13 cellular contexts compared by ENCODE assay signal in the genomic region with DNA sequence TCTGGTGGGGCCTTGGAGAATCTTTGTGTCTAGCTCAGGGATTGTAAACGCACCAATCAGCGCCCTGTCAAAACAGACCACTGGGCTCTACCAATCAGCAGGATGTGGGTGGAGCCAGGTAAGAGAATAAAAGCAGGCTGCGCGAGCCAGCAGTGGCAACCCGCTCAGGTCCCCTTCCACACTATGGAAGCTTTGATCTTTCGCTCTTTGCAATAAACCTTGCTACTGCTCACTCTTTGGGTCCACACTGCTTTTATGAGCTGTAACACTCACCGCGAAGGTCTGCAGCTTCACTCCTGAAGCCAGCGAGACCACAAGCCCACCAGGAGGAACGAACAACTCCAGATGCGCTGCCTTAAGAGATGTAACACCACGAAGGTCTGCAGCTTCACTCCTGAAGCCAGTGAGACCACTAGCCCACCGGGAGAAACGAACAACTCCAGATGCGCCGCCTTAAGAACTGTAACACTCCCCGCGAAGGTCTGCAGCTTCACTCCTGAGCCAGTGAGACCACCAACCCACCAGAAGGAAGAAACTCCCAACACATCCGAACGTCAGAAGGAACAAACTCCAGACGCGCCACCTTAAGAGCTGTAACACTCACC. TPM values are rescaled to one million over a fixed set of nuclear protein-coding genes. Genes with fewer than 3 reads are reported as not detected.
DNase-seq lines count a peak whose midpoint lies in the region; ATAC-seq, FAIRE-seq and TF ChIP-seq lines count a peak whose summit lies in the region.
"Not testable (repeated sequence)": the region's sequence is repeated elsewhere in the genome, so short reads cannot be mapped to it uniquely, and the experiment has no call there.
"Had no signal": no experiment of that assay in that cellular context is flagged by ENCODE, and none has a peak within 500 bp of the region (broad histone marks: within the 10 kb centered on the region; RNA-seq: fewer than 3 reads in every experiment).

No MANE protein-coding gene starts in this region.

- intact Hi-C loops in activated CD4-positive, alpha-beta T cell treated with anti-CD3 and anti-CD28 coated beads, Interleukin-2, amount 10 ng/mL, durations not matched to agents 24 days and 14 days (cut with micrococcal nuclease); dendritic cell treated with granulocyte-macrophage colony-stimulating factor and Interleukin-4, amounts not matched to agents 40 ng/mL and 50 ng/mL, for 4 days (cut with micrococcal nuclease); HepG2 (cut with micrococcal nuclease; ENCODE audit: unreplicated experiment): not testable (repeated sequence)

- not testable (repeated sequence) for H3K79me2 ChIP-seq in HepG2 (ENCODE audit: insufficient read depth, low read length)

- not testable (repeated sequence) for H3K9me3 ChIP-seq in HepG2 (ENCODE audit: low read length)

- H3K27me3 Mint-ChIP-seq in activated CD4-positive, alpha-beta T cell treated with anti-CD3 and anti-CD28 coated beads, Interleukin-2, amount 10 ng/mL, durations not matched to agents 24 days and 14 days: peaks cover 30% of the 10 kb centered on the region
- peaks cover 50% of the 10 kb centered on the region for H3K27me3 Mint-ChIP-seq in dendritic cell treated with granulocyte-macrophage colony-stimulating factor and Interleukin-4, amounts not matched to agents 40 ng/mL and 50 ng/mL, for 4 days
- H3K27me3 Mint-ChIP-seq in neural crest cell (ENCODE audit: low read depth): peaks cover 22% of the 10 kb centered on the region
- peaks cover 34 to 52% of the 10 kb centered on the region in 2 donors for H3K27me3 Mint-ChIP-seq in stimulated activated naive B cell treated with anti-CD40 and anti-IgM and Interleukin-4, amounts not matched to agents 10 μg/mL and 1 μg/mL and 100 μg/mL, for 72 hours

- not testable (repeated sequence) for TF ChIP-seq EP300 in HepG2 (IDR thresholded peaks at IDR 0.05; ENCODE audit: low read depth in 2 of 2, low read length in 2 of 2); HepG2 (CRISPR knock-in tag; IDR thresholded peaks at IDR 0.05; ENCODE audit: borderline replicate concordance)

- not testable (repeated sequence) for H3K4me3 Mint-ChIP-seq in activated CD4-positive, alpha-beta T cell treated with anti-CD3 and anti-CD28 coated beads, Interleukin-2, amount 10 ng/mL, durations not matched to agents 24 days and 14 days; dendritic cell treated with granulocyte-macrophage colony-stimulating factor and Interleukin-4, amounts not matched to agents 40 ng/mL and 50 ng/mL, for 4 days; neural crest cell; stimulated activated naive B cell treated with anti-CD40 and anti-IgM and Interleukin-4, amounts not matched to agents 10 μg/mL and 1 μg/mL and 100 μg/mL, for 72 hours

- not testable (repeated sequence) for H3K36me3 ChIP-seq in HepG2 (replicated peaks in 1 of 2; ENCODE audit: control insufficient read depth in 1 of 2, insufficient read depth in 2 of 2, low read length in 2 of 2)

- ATAC-seq in HepG2; stimulated activated naive B cell treated with anti-CD40 and anti-IgM and Interleukin-4, amounts not matched to agents 10 μg/mL and 1 μg/mL and 100 μg/mL, for 72 hours (replicated peaks): not testable (repeated sequence)

- DNase-seq in activated CD4-positive, alpha-beta T cell treated with anti-CD3 and anti-CD28 coated beads, Interleukin-2, amount 10 ng/mL, durations not matched to agents 24 days and 14 days: peak; percentile 30
- not testable (repeated sequence) for DNase-seq in HepG2 (ENCODE audit: low spot score); neural crest cell (ENCODE audit: low read depth, low spot score); stimulated activated naive B cell treated with anti-CD40 and anti-IgM and Interleukin-4, amounts not matched to agents 10 μg/mL and 1 μg/mL and 100 μg/mL, for 72 hours

- not testable (repeated sequence) for TF ChIP-seq RAD21 in HepG2 (CRISPR knock-in tag; IDR thresholded peaks at IDR 0.05)

- not testable (repeated sequence) for H3K4me2 ChIP-seq in HepG2 (ENCODE audit: low read depth, low read length)

- H3K27me3 ChIP-seq in HepG2 (ENCODE audit: control insufficient read depth in 1 of 2, insufficient read depth in 2 of 2, low read length in 2 of 2): peaks cover 0 to 22% of the 10 kb centered on the region in 2 experiments; a peak in 3 of 5 replicates

- H3K27ac Mint-ChIP-seq in activated CD4-positive, alpha-beta T cell treated with anti-CD3 and anti-CD28 coated beads, Interleukin-2, amount 10 ng/mL, durations not matched to agents 24 days and 14 days: not testable (repeated sequence)
- peak overlapping the region; percentile 70 for H3K27ac Mint-ChIP-seq in dendritic cell treated with granulocyte-macrophage colony-stimulating factor and Interleukin-4, amounts not matched to agents 40 ng/mL and 50 ng/mL, for 4 days
- H3K27ac Mint-ChIP-seq in neural crest cell (ENCODE audit: unreplicated experiment): peak overlapping the region; percentile 15
- H3K27ac Mint-ChIP-seq in stimulated activated naive B cell treated with anti-CD40 and anti-IgM and Interleukin-4, amounts not matched to agents 10 μg/mL and 1 μg/mL and 100 μg/mL, for 72 hours: peak overlapping the region; percentile 84

- 82% methylated on average over 20 of the region's 22 CpGs for WGBS in HepG2 (ENCODE audit: low lambda C conversion rate)

- not testable (repeated sequence) for H3K9ac ChIP-seq in HepG2 (ENCODE audit: insufficient read depth, low read depth, low read length)

- H3K9me3 Mint-ChIP-seq in activated CD4-positive, alpha-beta T cell treated with anti-CD3 and anti-CD28 coated beads, Interleukin-2, amount 10 ng/mL, durations not matched to agents 24 days and 14 days; dendritic cell treated with granulocyte-macrophage colony-stimulating factor and Interleukin-4, amounts not matched to agents 40 ng/mL and 50 ng/mL, for 4 days; neural crest cell; stimulated activated naive B cell treated with anti-CD40 and anti-IgM and Interleukin-4, amounts not matched to agents 10 μg/mL and 1 μg/mL and 100 μg/mL, for 72 hours: not testable (repeated sequence)

- not testable (repeated sequence) for BruUV-seq in HepG2 (replicated peaks; lab: Mats Ljungman, UMichigan)

- in situ Hi-C loops in HepG2 (cut with HindIII; ENCODE audit: extremely low pct_ligation_motif_present, low pct_unique_long_range_greater_than_20kb): not testable (repeated sequence)

- not testable (repeated sequence) for H3K4me1 ChIP-seq in HepG2 (ENCODE audit: insufficient read depth, low read length)

- not testable (repeated sequence) for H3K36me3 Mint-ChIP-seq in activated CD4-positive, alpha-beta T cell treated with anti-CD3 and anti-CD28 coated beads, Interleukin-2, amount 10 ng/mL, durations not matched to agents 24 days and 14 days (ENCODE audit: low read depth); dendritic cell treated with granulocyte-macrophage colony-stimulating factor and Interleukin-4, amounts not matched to agents 40 ng/mL and 50 ng/mL, for 4 days (ENCODE audit: low read depth); neural crest cell (ENCODE audit: low read depth); stimulated activated naive B cell treated with anti-CD40 and anti-IgM and Interleukin-4, amounts not matched to agents 10 μg/mL and 1 μg/mL and 100 μg/mL, for 72 hours

- FAIRE-seq in HepG2 (lab: Jason Lieb, UNC): not testable (repeated sequence)

- POLR2A ChIA-PET in HepG2 (lab: Yijun Ruan, JAX): not testable (repeated sequence)

- not testable (repeated sequence) for H2AFZ ChIP-seq in HepG2 (ENCODE audit: low read length)

- H3K4me1 Mint-ChIP-seq in activated CD4-positive, alpha-beta T cell treated with anti-CD3 and anti-CD28 coated beads, Interleukin-2, amount 10 ng/mL, durations not matched to agents 24 days and 14 days: peaks cover 13% of the 10 kb centered on the region
- H3K4me1 Mint-ChIP-seq in dendritic cell treated with granulocyte-macrophage colony-stimulating factor and Interleukin-4, amounts not matched to agents 40 ng/mL and 50 ng/mL, for 4 days (ENCODE audit: low read depth): peaks cover 15% of the 10 kb centered on the region
- not testable (repeated sequence) for H3K4me1 Mint-ChIP-seq in neural crest cell
- peaks cover 13 to 21% of the 10 kb centered on the region in 2 donors for H3K4me1 Mint-ChIP-seq in stimulated activated naive B cell treated with anti-CD40 and anti-IgM and Interleukin-4, amounts not matched to agents 10 μg/mL and 1 μg/mL and 100 μg/mL, for 72 hours

- H3K4me3 ChIP-seq in HepG2 (replicated peaks in 1 of 3; ENCODE audit: insufficient read depth in 1 of 3, low read depth in 2 of 3, low read length in 3 of 3): not testable (repeated sequence)

- TF ChIP-seq POLR2A in HepG2 (IDR thresholded peaks at IDR 0.05; ENCODE audit: insufficient read depth in 1 of 2, low read depth in 2 of 2, low read length in 2 of 2): not testable (repeated sequence)

- not testable (repeated sequence) for H4K20me1 ChIP-seq in HepG2 (ENCODE audit: insufficient read depth, low read length)

- CTCF ChIA-PET in HepG2 (lab: Yijun Ruan, JAX; ENCODE audit: low intra/inter-chr PET ratio, low total read pairs): not testable (repeated sequence)

- not testable (repeated sequence) for H3K27ac ChIP-seq in HepG2 (ENCODE audit: extremely low read length, insufficient read depth, low read length)

- not testable (repeated sequence) for TF ChIP-seq CTCF in HepG2 (CRISPR knock-in tag; IDR thresholded peaks at IDR 0.05); neural crest cell (conservative IDR thresholded peaks at IDR 0.05)

RNA-seq across cellular contexts. Expression of a gene that starts 2.3 kb away (rescaled TPM):
- not detected in 2 replicates for total RNA-seq in activated CD4-positive, alpha-beta T cell treated with anti-CD3 and anti-CD28 coated beads, Interleukin-2, amount 10 ng/mL, durations not matched to agents 24 days and 14 days
- not detected in 2 replicates for total RNA-seq in HepG2 (2016; rRNA removed; fragmentation: Illumina TruSeq; extraction: Trizol)
- total RNA-seq in HepG2 (2016; cell fraction: cytosol; rRNA removed; fragmentation: Illumina TruSeq; extraction: Trizol; ENCODE audit: low read depth): not detected in 2 replicates
- total RNA-seq in HepG2 (2016; cell fraction: insoluble cytoplasmic fraction; rRNA removed; fragmentation: Illumina TruSeq; extraction: Trizol): not detected in 2 replicates
- total RNA-seq in HepG2 (2016; cell fraction: membrane; rRNA removed; fragmentation: Illumina TruSeq; extraction: Trizol): not detected in 2 replicates
- not detected in 2 replicates for total RNA-seq in HepG2 (2016; cell fraction: nucleus; rRNA removed; fragmentation: Illumina TruSeq; extraction: Trizol)
- not detected in 2 replicates for polyA plus RNA-seq in HepG2 (2011; rRNA removed)
- polyA plus RNA-seq in HepG2 (2011; cell fraction: cytosol; rRNA removed): not detected in 2 replicates
- polyA plus RNA-seq in HepG2 (2011; cell fraction: nucleus; rRNA removed): not detected in 2 replicates
- not detected in 2 replicates for polyA plus RNA-seq in HepG2 (2012)
- polyA plus RNA-seq in HepG2 (2016; cell fraction: cytosol; fragmentation: Illumina TruSeq; extraction: Trizol; ENCODE audit: low read depth): not detected in 2 replicates
- not detected in 2 replicates for polyA plus RNA-seq in HepG2 (2016; cell fraction: insoluble cytoplasmic fraction; fragmentation: Illumina TruSeq; extraction: Trizol; ENCODE audit: low read depth)
- not detected in 2 replicates for polyA plus RNA-seq in HepG2 (2016; cell fraction: membrane; fragmentation: Illumina TruSeq; extraction: Trizol; ENCODE audit: low read depth)
- not detected in 2 replicates for polyA plus RNA-seq in HepG2 (2016; cell fraction: nucleus; fragmentation: Illumina TruSeq; extraction: Trizol; ENCODE audit: insufficient read depth, low read depth)
- not detected in 2 replicates for polyA minus RNA-seq in HepG2 (2011; rRNA and poly(A)+ RNA removed; ENCODE audit: low replicate concordance)
- polyA minus RNA-seq in HepG2 (2011; cell fraction: cytosol; rRNA and poly(A)+ RNA removed): not detected in 2 replicates
- polyA minus RNA-seq in HepG2 (2011; cell fraction: nucleus; rRNA and poly(A)+ RNA removed): not detected in 2 replicates
- total RNA-seq in neural crest cell: not detected in 2 replicates
- total RNA-seq: A673; CD4-positive, alpha-beta memory T cell; CD4-positive, CD25-positive, alpha-beta regulatory T cell; CD8-positive, alpha-beta memory T cell; G401; GM12878 had no signal
- polyA plus RNA-seq: AG04450; CD14-positive monocyte; CD4-positive, alpha-beta memory T cell; CD4-positive, CD25-positive, alpha-beta regulatory T cell; CD8-positive, alpha-beta memory T cell had no signal

RNA-seq across cellular contexts. Expression of a gene that starts 52.0 kb away (rescaled TPM):
- total RNA-seq in activated CD4-positive, alpha-beta T cell treated with anti-CD3 and anti-CD28 coated beads, Interleukin-2, amount 10 ng/mL, durations not matched to agents 24 days and 14 days: not detected in 2 replicates
- 7.6 and 15.3 TPM in 2 replicates for total RNA-seq in HepG2 (2016; rRNA removed; fragmentation: Illumina TruSeq; extraction: Trizol)
- total RNA-seq in HepG2 (2016; cell fraction: cytosol; rRNA removed; fragmentation: Illumina TruSeq; extraction: Trizol; ENCODE audit: low read depth): 3.0 and 3.2 TPM in 2 replicates
- 6.7 and 16.4 TPM in 2 replicates for total RNA-seq in HepG2 (2016; cell fraction: insoluble cytoplasmic fraction; rRNA removed; fragmentation: Illumina TruSeq; extraction: Trizol)
- 6.2 TPM in 2 replicates for total RNA-seq in HepG2 (2016; cell fraction: membrane; rRNA removed; fragmentation: Illumina TruSeq; extraction: Trizol)
- total RNA-seq in HepG2 (2016; cell fraction: nucleus; rRNA removed; fragmentation: Illumina TruSeq; extraction: Trizol): 24.2 and 24.5 TPM in 2 replicates
- 19.8 and 29.6 TPM in 2 replicates for polyA plus RNA-seq in HepG2 (2011; rRNA removed)
- polyA plus RNA-seq in HepG2 (2011; cell fraction: cytosol; rRNA removed): 15.0 and 15.3 TPM in 2 replicates
- 80.8 and 94.5 TPM in 2 replicates for polyA plus RNA-seq in HepG2 (2011; cell fraction: nucleus; rRNA removed)
- polyA plus RNA-seq in HepG2 (2012): 21.7 and 35.0 TPM in 2 replicates
- polyA plus RNA-seq in HepG2 (2016; cell fraction: cytosol; fragmentation: Illumina TruSeq; extraction: Trizol; ENCODE audit: low read depth): 0.64 and 1.2 TPM in 2 replicates
- 4.1 and 5.6 TPM in 2 replicates for polyA plus RNA-seq in HepG2 (2016; cell fraction: insoluble cytoplasmic fraction; fragmentation: Illumina TruSeq; extraction: Trizol; ENCODE audit: low read depth)
- 2.4 and 2.9 TPM in 2 replicates for polyA plus RNA-seq in HepG2 (2016; cell fraction: membrane; fragmentation: Illumina TruSeq; extraction: Trizol; ENCODE audit: low read depth)
- polyA plus RNA-seq in HepG2 (2016; cell fraction: nucleus; fragmentation: Illumina TruSeq; extraction: Trizol; ENCODE audit: insufficient read depth, low read depth): 31.9 and 32.0 TPM in 2 replicates
- 0.09 and 55.4 TPM in 2 replicates for polyA minus RNA-seq in HepG2 (2011; rRNA and poly(A)+ RNA removed; ENCODE audit: low replicate concordance)
- polyA minus RNA-seq in HepG2 (2011; cell fraction: cytosol; rRNA and poly(A)+ RNA removed): 11.1 and 12.3 TPM in 2 replicates
- polyA minus RNA-seq in HepG2 (2011; cell fraction: nucleus; rRNA and poly(A)+ RNA removed): 33.2 and 42.0 TPM in 2 replicates
- total RNA-seq in neural crest cell: not detected in 2 replicates
- total RNA-seq: CD4-positive, CD25-positive, alpha-beta regulatory T cell; G401 had no signal
- polyA plus RNA-seq: AG04450; CD4-positive, alpha-beta memory T cell; CD4-positive, CD25-positive, alpha-beta regulatory T cell; CD8-positive, alpha-beta memory T cell had no signal
